ENCODE assay signal across 15 cellular contexts in genomic region chr18:32761231-32761785, GRCh38. TPM values are rescaled to one million over a fixed set of nuclear protein-coding genes. Genes with fewer than 3 reads are reported as not detected.
"Had no signal": no experiment of that assay in that cellular context is flagged by ENCODE, and none has a peak within 500 bp of the region (broad histone marks: within the 10 kb centered on the region; RNA-seq: fewer than 3 reads in every experiment).

No MANE protein-coding gene starts in this region.

- H3K9me3 ChIP-seq: gastroesophageal sphincter, pancreas, thyroid gland, uterus had no signal

- FAIRE-seq: astrocyte, bronchial epithelial cell, islet of Langerhans, pancreas had no signal

- ATAC-seq: gastroesophageal sphincter, left colon, pancreas, sciatic nerve had no signal

- H3K4me3 Mint-ChIP-seq: activated naive CD4-positive, alpha-beta T cell treated with anti-CD3 and anti-CD28 coated beads for 36 hours had no signal

- H3K9me3 Mint-ChIP-seq: activated naive CD4-positive, alpha-beta T cell treated with anti-CD3 and anti-CD28 coated beads for 36 hours had no signal

- H3K4me1 ChIP-seq: gastroesophageal sphincter, pancreas, uterus had no signal

- H3K27ac ChIP-seq: gastroesophageal sphincter, pancreas, thyroid gland, uterus had no signal

- H3K4me3 ChIP-seq: gastroesophageal sphincter, lung, pancreas, thyroid gland, uterus had no signal

- H3K27ac Mint-ChIP-seq: activated naive CD4-positive, alpha-beta T cell treated with anti-CD3 and anti-CD28 coated beads for 36 hours had no signal

- H3K27me3 ChIP-seq: thyroid gland had no signal

- DNase-seq: activated CD4-positive, alpha-beta T cell treated with anti-CD3 and anti-CD28 coated beads, Interleukin-2, amount 50 U/mL, for 4 hours; activated CD4-positive, CD25-positive, alpha-beta regulatory T cell treated with anti-CD3 and anti-CD28 coated beads, Interleukin-2, amount 50 U/mL, for 72 hours; activated naive CD4-positive, alpha-beta T cell treated with anti-CD3 and anti-CD28 coated beads for 36 hours; activated T-cell treated with anti-CD3 and anti-CD28 coated beads for 4 hours; erythroblast; left colon; pancreas; thyroid gland; uterus had no signal

- H3K36me3 ChIP-seq: gastroesophageal sphincter, pancreas, thyroid gland, uterus had no signal

RNA-seq across cellular contexts. Expression of gene KLHL14, which starts 11.5 kb away (rescaled TPM):
- total RNA-seq: activated naive CD4-positive, alpha-beta T cell treated with anti-CD3 and anti-CD28 coated beads for 36 hours; bronchial epithelial cell had no signal
